Comparison of ENCODE assay signal across 16 cellular contexts in the genomic region with DNA sequence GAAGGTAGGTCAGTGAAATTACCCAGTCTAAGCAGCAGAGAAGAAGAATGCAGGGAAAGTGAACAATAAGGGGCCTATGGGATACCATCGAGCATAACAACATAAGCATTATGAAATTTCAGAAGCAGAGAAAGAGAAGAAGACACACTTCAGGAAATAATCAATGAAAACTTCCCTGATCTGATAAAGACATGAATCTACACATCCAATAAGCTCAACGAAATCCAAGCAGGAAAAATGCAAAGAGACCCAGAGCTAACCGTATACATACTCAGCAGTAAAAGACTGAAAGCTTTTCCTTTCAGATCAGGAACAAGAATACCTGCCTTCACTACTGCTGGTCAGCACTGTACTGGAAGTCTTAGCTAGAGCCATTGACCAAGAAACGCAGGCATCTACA. TPM values are rescaled to one million over a fixed set of nuclear protein-coding genes. Genes with fewer than 3 reads are reported as not detected.
DNase-seq lines count a peak whose midpoint lies in the region; ATAC-seq and TF ChIP-seq lines count a peak whose summit lies in the region.
"Had no signal": no experiment of that assay in that cellular context is flagged by ENCODE, and none has a peak within 500 bp of the region (broad histone marks: within the 10 kb centered on the region; RNA-seq: fewer than 3 reads in every experiment).

No MANE protein-coding gene starts in this region.

- H3K4me2 ChIP-seq in GM23338: no peak overlapping the region
- H3K4me2 ChIP-seq: BLaER1 treated with 17β-estradiol and CSF1 and Interleukin-3, amounts not matched to agents 10 nM and 100 nM had no signal

- no peaks in the 10 kb centered on the region for H3K27me3 ChIP-seq in GM23338 (ENCODE audit: insufficient read depth)
- H3K27me3 ChIP-seq: BLaER1 treated with 17β-estradiol and CSF1 and Interleukin-3, amounts not matched to agents 10 nM and 100 nM had no signal

- no peaks in the 10 kb centered on the region for H3K79me2 ChIP-seq in GM23338 (replicated peaks; ENCODE audit: insufficient read depth)

- peaks cover 7% of the 10 kb centered on the region for H3K36me3 ChIP-seq in GM23338 (ENCODE audit: insufficient read depth)

- DNase-seq in activated T-cell treated with anti-CD3 and anti-CD28 coated beads, Interleukin-2, amount 50 U/mL, for 72 hours: no peak
- DNase-seq in activated T-cell treated with anti-CD3 and anti-CD28 coated beads for 4 hours (no peak), GM23338 (ENCODE audit: low spot score) (no peak), progenitor cell of endocrine pancreas (ENCODE audit: low spot score, unreplicated experiment) (no peak), NCI-H146 (lab: John Stamatoyannopoulos, UW) (no peak), caudate nucleus (lab: John Stamatoyannopoulos, UW) (no peak)
- no peak for DNase-seq in naive thymus-derived CD8-positive, alpha-beta T cell
- DNase-seq: DMS153, H9, NCI-H1048, NCI-H2081 treated with DMSO at 0.1 percent for 48 hours, NCI-H2227 treated with DMSO at 0.1 percent for 48 hours, NCI-H524 treated with DMSO at 0.1 percent for 48 hours, SHP77 had no signal

- no peaks in the 10 kb centered on the region for H3K27me3 Mint-ChIP-seq in activated T-cell treated with anti-CD3 and anti-CD28 coated beads, Interleukin-2, amount 50 U/mL, for 72 hours (ENCODE audit: low read depth)
- H3K27me3 Mint-ChIP-seq in GM23338 (ENCODE audit: insufficient read depth, low read depth, poor library complexity) (peaks cover 10% of the 10 kb centered on the region), brain (no peaks in the 10 kb centered on the region), progenitor cell of endocrine pancreas (no peaks in the 10 kb centered on the region)
- no peaks in the 10 kb centered on the region for H3K27me3 Mint-ChIP-seq in naive thymus-derived CD8-positive, alpha-beta T cell

- H3K9me3 Mint-ChIP-seq in activated T-cell treated with anti-CD3 and anti-CD28 coated beads, Interleukin-2, amount 50 U/mL, for 72 hours: no peaks in the 10 kb centered on the region
- peaks cover 9% of the 10 kb centered on the region; the same call in 2 of the 3 replicates for H3K9me3 Mint-ChIP-seq in GM23338
- peaks cover 0 to 4% (median 0%) of the 10 kb centered on the region in 5 experiments for H3K9me3 Mint-ChIP-seq in brain
- no peaks in the 10 kb centered on the region for H3K9me3 Mint-ChIP-seq in progenitor cell of endocrine pancreas (ENCODE audit: low read depth)
- H3K9me3 Mint-ChIP-seq in naive thymus-derived CD8-positive, alpha-beta T cell: no peaks in the 10 kb centered on the region

- POLR2A ChIA-PET in naive thymus-derived CD8-positive, alpha-beta T cell (lab: Charles Lee): no interaction called here

- no peak overlapping the region for H2AFZ ChIP-seq in GM23338

- H3K27ac Mint-ChIP-seq in activated T-cell treated with anti-CD3 and anti-CD28 coated beads, Interleukin-2, amount 50 U/mL, for 72 hours: peak overlapping the region; percentile 58
- H3K27ac Mint-ChIP-seq in GM23338 (no peak overlapping the region), brain (peak overlapping the region in 3 of 5 experiments; percentile 5 to 68 (median 13)), progenitor cell of endocrine pancreas (peak overlapping the region; percentile 87)
- peak overlapping the region in 2 of 10 donors; percentile 63 to 75 for H3K27ac Mint-ChIP-seq in naive thymus-derived CD8-positive, alpha-beta T cell

- H3K36me3 Mint-ChIP-seq in activated T-cell treated with anti-CD3 and anti-CD28 coated beads, Interleukin-2, amount 50 U/mL, for 72 hours (ENCODE audit: insufficient read depth in 2 of 2): peaks cover 0 to 11% of the 10 kb centered on the region in 2 donors
- H3K36me3 Mint-ChIP-seq in GM23338 (ENCODE audit: low read depth): peaks cover 60% of the 10 kb centered on the region
- peaks cover 71% of the 10 kb centered on the region for H3K36me3 Mint-ChIP-seq in brain
- H3K36me3 Mint-ChIP-seq in progenitor cell of endocrine pancreas (ENCODE audit: insufficient read depth): peaks cover 39% of the 10 kb centered on the region
- peaks cover 0 to 66% (median 8%) of the 10 kb centered on the region in 3 donors for H3K36me3 Mint-ChIP-seq in naive thymus-derived CD8-positive, alpha-beta T cell

- no peak for ATAC-seq in activated T-cell treated with anti-CD3 and anti-CD28 coated beads, Interleukin-2, amount 50 U/mL, for 72 hours (replicated peaks in 1 of 2)
- no peak for ATAC-seq in GM23338
- no peak for ATAC-seq in naive thymus-derived CD8-positive, alpha-beta T cell

- peaks cover under 1% of the 10 kb centered on the region for H3K4me1 Mint-ChIP-seq in activated T-cell treated with anti-CD3 and anti-CD28 coated beads, Interleukin-2, amount 50 U/mL, for 72 hours (ENCODE audit: low read depth)
- H3K4me1 Mint-ChIP-seq in GM23338 (peaks cover 7% of the 10 kb centered on the region), brain (peaks cover 15% of the 10 kb centered on the region), progenitor cell of endocrine pancreas (ENCODE audit: low read depth) (no peaks in the 10 kb centered on the region)
- peaks cover 0 to 11% (median 1%) of the 10 kb centered on the region in 4 donors for H3K4me1 Mint-ChIP-seq in naive thymus-derived CD8-positive, alpha-beta T cell

- H3K9me2 ChIP-seq in GM23338 (ENCODE audit: insufficient read depth): no peaks in the 10 kb centered on the region

- H3K4me1 ChIP-seq in GM23338 (ENCODE audit: insufficient read depth): peaks cover 4% of the 10 kb centered on the region; the same call in 1 of the 2 replicates

- TF ChIP-seq CTCF in GM23338 (conservative IDR thresholded peaks at IDR 0.05; ENCODE audit: low read depth in 2 of 2) (no peak), brain (conservative IDR thresholded peaks at IDR 0.05) (no peak), progenitor cell of endocrine pancreas (IDR thresholded peaks at IDR 0.05; ENCODE audit: unreplicated experiment) (no peak)

- H3K4me3 Mint-ChIP-seq in activated T-cell treated with anti-CD3 and anti-CD28 coated beads, Interleukin-2, amount 50 U/mL, for 72 hours: no peak overlapping the region
- H3K4me3 Mint-ChIP-seq in GM23338 (no peak overlapping the region), brain (no peak overlapping the region), progenitor cell of endocrine pancreas (ENCODE audit: low read depth) (no peak overlapping the region)
- no peak overlapping the region for H3K4me3 Mint-ChIP-seq in naive thymus-derived CD8-positive, alpha-beta T cell
- H3K4me3 Mint-ChIP-seq: H9 had no signal

- H3F3A ChIP-seq in GM23338 (replicated peaks; ENCODE audit: low read depth): 0 out of 2 replicates have a peak, but pooled peaks cover 3% of the 10 kb centered on the region

- H3K27ac ChIP-seq in GM23338 (ENCODE audit: low read depth): 0 out of 2 replicates have a peak overlapping the region, but pooled peaks have one; percentile 72
- H3K27ac ChIP-seq in caudate nucleus (ENCODE audit: low read depth, low read length): no peak overlapping the region

- no peaks in the 10 kb centered on the region; the same call in 1 of the 2 replicates for H4K20me1 ChIP-seq in GM23338 (replicated peaks; ENCODE audit: insufficient read depth)

- H3K4me3 ChIP-seq in GM23338: no peak overlapping the region
- H3K4me3 ChIP-seq: BLaER1 treated with 17β-estradiol and CSF1 and Interleukin-3, amounts not matched to agents 10 nM and 100 nM had no signal

TF ChIP-seq in GM23338, 12 proteins besides CTCF, POLR2A, EP300 and RAD21:
- no peak for TF ChIP-seq STAT1 (IDR thresholded peaks at IDR 0.05; ENCODE audit: unreplicated experiment)
- TF ChIP-seq NANOG (IDR thresholded peaks at IDR 0.05; ENCODE audit: borderline replicate concordance): no peak
- TF ChIP-seq, protein P1, sequence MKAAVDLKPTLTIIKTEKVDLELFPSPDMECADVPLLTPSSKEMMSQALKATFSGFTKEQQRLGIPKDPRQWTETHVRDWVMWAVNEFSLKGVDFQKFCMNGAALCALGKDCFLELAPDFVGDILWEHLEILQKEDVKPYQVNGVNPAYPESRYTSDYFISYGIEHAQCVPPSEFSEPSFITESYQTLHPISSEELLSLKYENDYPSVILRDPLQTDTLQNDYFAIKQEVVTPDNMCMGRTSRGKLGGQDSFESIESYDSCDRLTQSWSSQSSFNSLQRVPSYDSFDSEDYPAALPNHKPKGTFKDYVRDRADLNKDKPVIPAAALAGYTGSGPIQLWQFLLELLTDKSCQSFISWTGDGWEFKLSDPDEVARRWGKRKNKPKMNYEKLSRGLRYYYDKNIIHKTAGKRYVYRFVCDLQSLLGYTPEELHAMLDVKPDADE (IDR thresholded peaks at IDR 0.05): no peak
- TF ChIP-seq ZNF331 (CRISPR knock-in tag; IDR thresholded peaks at IDR 0.05; ENCODE audit: low read depth): no peak
- no peak for TF ChIP-seq POLR2AphosphoS5 (IDR thresholded peaks at IDR 0.05; ENCODE audit: low read depth)

RNA-seq across cellular contexts. Expression of a gene that starts 38.6 kb away (rescaled TPM):
- total RNA-seq in activated T-cell treated with anti-CD3 and anti-CD28 coated beads, Interleukin-2, amount 50 U/mL, for 72 hours: 10 to 100 TPM; 51.1 to 52.3 TPM
- 96.4 and 97.6 TPM in 2 replicates for total RNA-seq in GM23338 (2014; rRNA removed; shearing (Covaris generic))
- polyA plus RNA-seq in GM23338 (2016; fragmentation: Nextera tagmentation; extraction: Ambion mirVana) (69.4 and 82.3 TPM in 2 replicates), brain (ENCODE audit: insufficient read depth, low read depth, low replicate concordance) (72.9 TPM)
- total RNA-seq in progenitor cell of endocrine pancreas: 75.8 and 77.6 TPM in 2 replicates
- total RNA-seq in naive thymus-derived CD8-positive, alpha-beta T cell: 10 to 100 TPM; 68.6 to 75.0 TPM
- 10 to 100 TPM; 22.5 to 32.6 (median 27.9) TPM for polyA plus RNA-seq in naive thymus-derived CD8-positive, alpha-beta T cell
